ENCODE assay signal across 8 cellular contexts in genomic region chr1:183023601-183024351, GRCh38. TPM values are rescaled to one million over a fixed set of nuclear protein-coding genes. Genes with fewer than 3 reads are reported as not detected.
DNase-seq lines count a peak whose midpoint lies in the region; ATAC-seq and TF ChIP-seq lines count a peak whose summit lies in the region.

No MANE protein-coding gene starts in this region.

- peak; percentile 71 for ATAC-seq in GM18517 (IDR thresholded peaks at IDR 0.05; ENCODE audit: unreplicated experiment)
- peak; percentile 77 for ATAC-seq in HG02943 (IDR thresholded peaks at IDR 0.05; ENCODE audit: low read depth, unreplicated experiment)
- ATAC-seq in activated CD4-positive, CD25-positive, alpha-beta regulatory T cell treated with anti-CD3 and anti-CD28 coated beads, Interleukin-2, amount 50 U/mL, for 24 hours = peak; percentile 68 to 69

- DNase-seq in AG09309 (ENCODE audit: low read depth) = no peak
- DNase-seq in NCI-H187 (lab: John Stamatoyannopoulos, UW) = peak; percentile 62 to 67
- DNase-seq in endothelial cell (ENCODE audit: low spot score) = peak; percentile 70
- peak; percentile 87 to 89 for DNase-seq in thyroid gland

- peaks cover 8% of the 10 kb centered on the region for H3K36me3 Mint-ChIP-seq in endothelial cell (ENCODE audit: low read depth, unreplicated experiment)

- H3K27me3 ChIP-seq in mucosa of rectum (ENCODE audit: control insufficient read depth in 2 of 2, insufficient read depth in 2 of 2, low read length in 2 of 2) (peaks cover 0 to 10% of the 10 kb centered on the region in 2 donors), thyroid gland (no peaks in the 10 kb centered on the region)

- TF ChIP-seq POLR2A in thyroid gland (IDR thresholded peaks at IDR 0.05) = peak; percentile 11 to 70

- peak overlapping the region; percentile 64 to 79 for H3K9ac ChIP-seq in mucosa of rectum (ENCODE audit: low read depth in 1 of 2, low read length in 2 of 2)

- TF ChIP-seq CTCF in AG09309 (IDR thresholded peaks at IDR 0.05; ENCODE audit: control insufficient read depth, insufficient read depth, low read depth, low read length, missing control alignments) (peak; percentile 56), endothelial cell (IDR thresholded peaks at IDR 0.05; ENCODE audit: unreplicated experiment) (peak; percentile 33), thyroid gland (IDR thresholded peaks at IDR 0.05) (peak in 4 of 6 experiments; percentile 46 to 69 (median 65))

- no peaks in the 10 kb centered on the region for H3K36me3 ChIP-seq in mucosa of rectum (ENCODE audit: control insufficient read depth in 2 of 2, insufficient read depth in 2 of 2, low read length in 2 of 2)
- no peaks in the 10 kb centered on the region for H3K36me3 ChIP-seq in thyroid gland

- H3K9me3 ChIP-seq in mucosa of rectum (ENCODE audit: control insufficient read depth in 2 of 2, low read length in 2 of 2) (no peaks in the 10 kb centered on the region), thyroid gland (no peaks in the 10 kb centered on the region)

- peak overlapping the region; percentile 83 for H3K27ac Mint-ChIP-seq in endothelial cell (ENCODE audit: unreplicated experiment)

- H3K4me1 ChIP-seq in mucosa of rectum (ENCODE audit: control insufficient read depth in 2 of 2, insufficient read depth in 2 of 2, low read length in 2 of 2) (peaks cover 7 to 11% of the 10 kb centered on the region in 2 donors), thyroid gland (peaks cover 35 to 45% of the 10 kb centered on the region in 2 donors)

- H3K4me3 ChIP-seq in AG09309 (ENCODE audit: control insufficient read depth, low read depth, low read length) (peak overlapping the region; percentile 70), mucosa of rectum (ENCODE audit: low read length in 2 of 2) (peak overlapping the region; percentile 75 to 86), thyroid gland (replicated peaks in 1 of 3) (peak overlapping the region; percentile 40 to 83 (median 56))

- H3K4me1 Mint-ChIP-seq in endothelial cell (ENCODE audit: unreplicated experiment) = peaks cover 58% of the 10 kb centered on the region

- H3K27me3 Mint-ChIP-seq in endothelial cell (ENCODE audit: unreplicated experiment) = peaks cover 12% of the 10 kb centered on the region

- H3K27ac ChIP-seq in mucosa of rectum (ENCODE audit: low read depth in 2 of 2, low read length in 2 of 2) (peak overlapping the region; percentile 80 to 83), thyroid gland (peak overlapping the region; percentile 100)

- intact Hi-C loops in thyroid gland (cut with DNase I) = no loop called here

- peak overlapping the region; percentile 94 for H3K4me3 Mint-ChIP-seq in endothelial cell (ENCODE audit: unreplicated experiment)

- H3K9me3 Mint-ChIP-seq in endothelial cell (ENCODE audit: unreplicated experiment) = no peaks in the 10 kb centered on the region

- 0% methylated on average over 16 to 18 of the region's 71 CpGs for WGBS in thyroid gland, 2 donors

RNA-seq across cellular contexts. Expression of gene LAMC1, which starts 0.6 kb away (rescaled TPM):
- total RNA-seq in endothelial cell (ENCODE audit: unreplicated experiment) = 265 TPM
- total RNA-seq in thyroid gland = 100 to 1,000 TPM; 150 to 213 (median 174) TPM
